In genomic region chr17:51189162-51189561, GRCh38 we compare ENCODE assay signal across 1 cellular context.
TF ChIP-seq lines count a peak whose summit lies in the region.

No MANE protein-coding gene starts in this region.

TF ChIP-seq in HepG2, 621 proteins besides CTCF, POLR2A, EP300 and RAD21:
- TF ChIP-seq ZNF10 (CRISPR knock-in tag; IDR thresholded peaks at IDR 0.05; ENCODE audit: borderline replicate concordance, low read depth) = no peak
- peak; percentile 95 for TF ChIP-seq ATF7 (IDR thresholded peaks at IDR 0.05)
- no peak for TF ChIP-seq ATF7 (CRISPR knock-in tag; IDR thresholded peaks at IDR 0.05)
- no peak for TF ChIP-seq HINFP (CRISPR knock-in tag; IDR thresholded peaks at IDR 0.05; ENCODE audit: low read depth)
- TF ChIP-seq POGZ (CRISPR knock-in tag; IDR thresholded peaks at IDR 0.05) = no peak
- TF ChIP-seq ETV6 (CRISPR knock-in tag; conservative IDR thresholded peaks at IDR 0.05) = no peak
- TF ChIP-seq TEAD2 (CRISPR knock-in tag; IDR thresholded peaks at IDR 0.05) = no peak
- no peak for TF ChIP-seq RAD51 (IDR thresholded peaks at IDR 0.05; ENCODE audit: borderline replicate concordance)
- no peak for TF ChIP-seq PHF5A (CRISPR knock-in tag; IDR thresholded peaks at IDR 0.05; ENCODE audit: low read depth, unreplicated experiment)
